Comparison of ENCODE assay signal across 21 cellular contexts in the genomic region with DNA sequence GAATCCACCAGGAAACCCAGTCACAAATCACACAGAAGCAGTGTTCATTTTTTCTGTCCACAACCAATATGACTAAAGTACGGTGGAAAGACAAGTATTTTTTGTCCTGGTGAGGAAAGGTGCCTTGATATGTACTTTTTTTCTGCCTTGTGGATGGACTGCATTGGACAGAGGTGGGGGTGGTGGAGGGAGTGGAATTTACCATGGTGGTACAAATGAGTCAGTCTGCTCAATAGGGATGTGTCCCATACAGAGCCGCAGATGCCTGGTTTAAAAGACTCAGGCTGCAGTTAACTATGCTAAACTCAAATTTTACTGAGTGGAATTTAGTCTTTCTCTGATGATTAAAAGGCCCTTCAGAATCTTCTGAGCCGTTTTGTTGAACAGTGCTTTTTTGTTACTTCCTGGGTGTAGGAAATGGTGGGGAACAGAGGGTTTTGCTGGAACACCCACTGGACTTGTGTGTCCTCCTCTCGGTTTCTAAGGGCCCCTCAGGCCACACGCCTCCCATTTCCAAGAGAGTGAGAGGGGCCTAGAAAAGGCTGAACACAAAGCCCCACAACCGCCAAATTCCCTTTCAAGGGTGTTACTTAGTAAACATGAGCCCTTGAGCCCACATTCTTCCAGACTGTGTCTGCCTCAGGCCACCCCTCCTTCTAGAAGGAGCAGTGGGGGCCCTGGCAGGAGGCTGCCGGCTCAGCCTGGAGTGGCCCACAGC.
DNase-seq lines count a peak whose midpoint lies in the region; ATAC-seq, FAIRE-seq and TF ChIP-seq lines count a peak whose summit lies in the region.
"Had no signal": no experiment of that assay in that cellular context is flagged by ENCODE, and none has a peak within 500 bp of the region (broad histone marks: within the 10 kb centered on the region; RNA-seq: fewer than 3 reads in every experiment).

No MANE protein-coding gene starts in this region.

- peaks cover 8% of the 10 kb centered on the region for H3K4me1 Mint-ChIP-seq in Caco-2 (ENCODE audit: low read depth, unreplicated experiment)
- H3K4me1 Mint-ChIP-seq in neural crest cell = peaks cover 22% of the 10 kb centered on the region

- no peak for TF ChIP-seq EP300 in gastroesophageal sphincter (IDR thresholded peaks at IDR 0.05)
- TF ChIP-seq EP300 in sigmoid colon (IDR thresholded peaks at IDR 0.05) = no peak

- no peaks in the 10 kb centered on the region for H3K9me3 Mint-ChIP-seq in Caco-2 (ENCODE audit: unreplicated experiment)
- H3K9me3 Mint-ChIP-seq in neural crest cell = no peaks in the 10 kb centered on the region

- H3K27ac ChIP-seq in gastroesophageal sphincter = no peak overlapping the region
- no peak overlapping the region for H3K27ac ChIP-seq in sigmoid colon
- H3K27ac ChIP-seq: adrenal gland, pancreas had no signal

- H3K36me3 Mint-ChIP-seq in Caco-2 (ENCODE audit: insufficient read depth, unreplicated experiment) (no peaks in the 10 kb centered on the region), neural crest cell (ENCODE audit: low read depth) (no peaks in the 10 kb centered on the region)

- POLR2A ChIA-PET in Caco-2 (lab: Charles Lee) = no interaction called here

- H3K27me3 Mint-ChIP-seq in Caco-2 (ENCODE audit: insufficient read depth, unreplicated experiment) (no peaks in the 10 kb centered on the region), neural crest cell (ENCODE audit: low read depth) (no peaks in the 10 kb centered on the region)

- no peak overlapping the region for H3K4me3 Mint-ChIP-seq in Caco-2 (ENCODE audit: unreplicated experiment)
- peak overlapping the region; percentile 1 for H3K4me3 Mint-ChIP-seq in neural crest cell
- H3K4me3 Mint-ChIP-seq: HFFc6 had no signal

- H3K27me3 ChIP-seq in Caco-2 (replicated peaks; ENCODE audit: control insufficient read depth, insufficient read depth, low read length) (no peaks in the 10 kb centered on the region), gastroesophageal sphincter (no peaks in the 10 kb centered on the region), sigmoid colon (no peaks in the 10 kb centered on the region)
- H3K27me3 ChIP-seq: adrenal gland, pancreas had no signal

- peak overlapping the region; percentile 10 for H3K27ac Mint-ChIP-seq in Caco-2 (ENCODE audit: unreplicated experiment)
- peak overlapping the region; percentile 7 for H3K27ac Mint-ChIP-seq in neural crest cell (ENCODE audit: unreplicated experiment)
- H3K27ac Mint-ChIP-seq: HFFc6 had no signal

- CTCF ChIA-PET in Caco-2 (lab: Charles Lee) = no interaction called here

- TF ChIP-seq POLR2A in gastroesophageal sphincter (IDR thresholded peaks at IDR 0.05) = no peak
- TF ChIP-seq POLR2A in sigmoid colon (IDR thresholded peaks at IDR 0.05) = no peak

- no peaks in the 10 kb centered on the region for H3K9me3 ChIP-seq in Caco-2
- H3K9me3 ChIP-seq in gastroesophageal sphincter = no peaks in the 10 kb centered on the region
- no peaks in the 10 kb centered on the region for H3K9me3 ChIP-seq in sigmoid colon
- H3K9me3 ChIP-seq: adrenal gland, mucosa of descending colon, pancreas had no signal

- intact Hi-C loops in Caco-2 (cut with micrococcal nuclease; ENCODE audit: unreplicated experiment) = no loop called here
- intact Hi-C loops in sigmoid colon (cut with DNase I) = no loop called here

- ATAC-seq in gastroesophageal sphincter = peak; percentile 24
- ATAC-seq: pancreas had no signal

- BruUV-seq in Caco-2 (replicated peaks; lab: Mats Ljungman, UMichigan) = no TSS peak

- H3K4me1 ChIP-seq in Caco-2 (peaks cover 20% of the 10 kb centered on the region), gastroesophageal sphincter (peaks cover 0 to 10% (median 0%) of the 10 kb centered on the region in 3 donors), sigmoid colon (no peaks in the 10 kb centered on the region)
- H3K4me1 ChIP-seq: pancreas had no signal

- H3K4me3 ChIP-seq in Caco-2 (ENCODE audit: low read depth, low read length) (no peak overlapping the region), gastroesophageal sphincter (no peak overlapping the region), sigmoid colon (no peak overlapping the region)
- H3K4me3 ChIP-seq: adrenal gland, mucosa of descending colon, pancreas had no signal

- no peaks in the 10 kb centered on the region for H3K36me3 ChIP-seq in Caco-2 (ENCODE audit: control insufficient read depth, insufficient read depth, low read length)
- no peaks in the 10 kb centered on the region for H3K36me3 ChIP-seq in gastroesophageal sphincter
- H3K36me3 ChIP-seq in sigmoid colon = no peaks in the 10 kb centered on the region
- H3K36me3 ChIP-seq: adrenal gland, pancreas had no signal

- FAIRE-seq in HTR-8/SVneo (lab: Jason Lieb, UNC) = no peak
- FAIRE-seq: kidney, pancreas, urothelium cell line had no signal

- TF ChIP-seq CTCF in Caco-2 (IDR thresholded peaks at IDR 0.05; ENCODE audit: insufficient read depth in 1 of 2, low read depth in 1 of 2, low read length in 1 of 2, severe bottlenecking in 1 of 2, unreplicated experiment in 1 of 2) (no peak), gastroesophageal sphincter (IDR thresholded peaks at IDR 0.05) (no peak), neural crest cell (conservative IDR thresholded peaks at IDR 0.05) (no peak), sigmoid colon (IDR thresholded peaks at IDR 0.05) (no peak), GM20000 (IDR thresholded peaks at IDR 0.05; ENCODE audit: extremely low read depth, missing control alignments) (no peak)

- no peak for DNase-seq in Caco-2
- DNase-seq in NCI-H69 (lab: John Stamatoyannopoulos, UW) = peak; percentile 43
- DNase-seq in neural crest cell (ENCODE audit: low read depth, low spot score) = no peak
- DNase-seq in AG08395 (ENCODE audit: low spot score) = no peak
- DNase-seq in sigmoid colon = no peak
- no peak for DNase-seq in HTR-8/SVneo (ENCODE audit: insufficient read length, low spot score)
- no peak for DNase-seq in GM20000 (ENCODE audit: low spot score)
- DNase-seq: activated CD8-positive, alpha-beta memory T cell treated with anti-CD3 and anti-CD28 coated beads, Interleukin-2, amount 50 U/mL, for 4 hours; activated effector memory CD4-positive, alpha-beta T cell treated with Interleukin-2 at 50 U/mL for 16 hours; effector memory CD4-positive, alpha-beta T cell; HFFc6; Kasumi-1; kidney; NCI-H774; pancreas; stimulated activated CD4-positive, alpha-beta T cell treated with anti-CD3 and anti-CD28 coated beads, Interleukin-1b, Interleukin-23, amount 100 ng/mL, for 48 hours; T1000 had no signal

- WGBS in gastroesophageal sphincter (ENCODE audit: low coverage in 1 of 2), 2 donors = 53 to 86% methylated on average over 4 to 5 of the region's 7 CpGs
- WGBS in sigmoid colon, 2 donors = 79 to 83% methylated on average over 7 of the region's 7 CpGs
